ENCODE assay signal across 13 cellular contexts in the genomic region with DNA sequence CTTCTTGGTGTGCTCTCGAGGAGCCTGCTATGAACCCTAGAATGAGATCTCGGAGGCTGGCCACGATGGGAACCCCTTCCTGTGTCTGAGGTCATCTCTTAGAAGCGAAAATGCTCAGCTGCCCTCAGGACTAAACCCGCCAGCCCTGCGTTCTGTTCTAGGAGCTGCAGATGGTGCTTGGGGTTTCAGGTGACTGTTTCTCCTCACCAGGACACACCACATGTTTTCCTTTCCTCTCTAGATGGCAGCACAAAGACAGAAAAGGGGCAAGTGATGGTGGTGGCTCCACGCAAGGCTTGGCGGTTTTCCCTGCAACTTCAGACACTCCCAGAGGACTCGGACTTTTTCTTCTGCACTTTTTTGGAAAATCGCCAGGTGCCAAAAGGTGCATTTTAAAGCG.
A peak's percentile ranks its signal among the peaks of the same experiment; 100 is the strongest.
DNase-seq lines count a peak whose midpoint lies in the region; ATAC-seq and TF ChIP-seq lines count a peak whose summit lies in the region.
"Had no signal": no experiment of that assay in that cellular context is flagged by ENCODE, and none has a peak within 500 bp of the region (broad histone marks: within the 10 kb centered on the region; RNA-seq: fewer than 3 reads in every experiment).

No MANE protein-coding gene starts in this region.

- intact Hi-C loops in lower leg skin (cut with DNase I; ENCODE audit: low total_unique reads) = no loop called here

- TF ChIP-seq POLR2A in lower leg skin (IDR thresholded peaks at IDR 0.05) = no peak

- peak; percentile 54 for ATAC-seq in omental fat pad (ENCODE audit: low FRiP score)
- no peak for ATAC-seq in HG03521 (IDR thresholded peaks at IDR 0.05; ENCODE audit: unreplicated experiment)
- ATAC-seq: stimulated activated memory B cell treated with anti-CD40 and anti-IgM and Interleukin-4, amounts not matched to agents 10 μg/mL and 1 μg/mL and 100 μg/mL, for 72 hours had no signal

- DNase-seq in NCI-H1105 treated with DMSO at 0.1 percent for 48 hours (lab: John Stamatoyannopoulos, UW) = peak; percentile 7
- DNase-seq in NCI-H1105 (lab: John Stamatoyannopoulos, UW) = no peak
- DNase-seq in NCI-H524 (lab: John Stamatoyannopoulos, UW) = peak; percentile 37 to 76
- DNase-seq in cardiac fibroblast (ENCODE audit: low read depth in 2 of 2) = peak in 1 of 2 donors; percentile 19
- no peak for DNase-seq in omental fat pad (ENCODE audit: low spot score)
- no peak for DNase-seq in kidney glomerular epithelial cell (lab: John Stamatoyannopoulos, UW)
- no peak for DNase-seq in lower leg skin (ENCODE audit: low spot score in 2 of 2)
- DNase-seq: activated CD4-positive, alpha-beta T cell treated with anti-CD3 and anti-CD28 coated beads for 1 hour; central memory CD4-positive, alpha-beta T cell; NCI-H2029; sigmoid colon had no signal

- H3K4me3 ChIP-seq in cardiac fibroblast (replicated peaks in 1 of 2; ENCODE audit: low read depth in 2 of 2, low read length in 2 of 2) (no peak overlapping the region), lower leg skin (ENCODE audit: low read depth, poor library complexity, severe bottlenecking) (no peak overlapping the region)
- H3K4me3 ChIP-seq: sigmoid colon had no signal

- peak; percentile 1 for TF ChIP-seq CTCF in cardiac fibroblast (IDR thresholded peaks at IDR 0.05; ENCODE audit: low read depth, low read length)
- no peak for TF ChIP-seq CTCF in omental fat pad (IDR thresholded peaks at IDR 0.05)
- TF ChIP-seq CTCF in lower leg skin (IDR thresholded peaks at IDR 0.05) = no peak

- WGBS in lower leg skin, 2 donors = 65 to 72% methylated on average over 11 of the region's 11 CpGs

Comparison
In these comparisons a context has a peak if more than half of its experiments do, and no peak if none do; other contexts are left out.
1. DNase-seq: peak in NCI-H1105 treated with DMSO at 0.1 percent for 48 hours (single experiment) and NCI-H524 (2 of 2); none in NCI-H1105 (single experiment), omental fat pad (single experiment), kidney glomerular epithelial cell (single experiment) and lower leg skin (0 of 2).